ENCODE assay signal across 10 cellular contexts in the genomic region with DNA sequence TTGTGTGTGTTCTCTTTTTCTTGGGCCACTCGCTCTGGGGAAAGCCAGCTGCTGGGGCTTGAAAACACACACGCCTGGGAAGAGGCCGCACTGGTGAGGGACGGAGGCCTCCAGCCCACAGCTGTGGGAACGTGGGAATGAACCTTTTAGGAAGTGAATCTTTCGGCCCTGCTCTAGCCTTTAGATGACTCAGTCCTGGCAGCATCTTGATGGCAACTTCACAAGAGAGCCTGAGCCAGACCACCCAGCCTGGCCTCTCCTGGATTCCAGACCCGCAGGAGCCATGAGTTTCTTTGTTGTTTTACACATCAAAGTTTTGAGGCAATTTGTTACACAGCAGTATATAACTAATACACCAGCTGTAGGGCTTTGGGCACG. TPM values are rescaled to one million over a fixed set of nuclear protein-coding genes. Genes with fewer than 3 reads are reported as not detected.
A peak's percentile ranks its signal among the peaks of the same experiment; 100 is the strongest.
DNase-seq lines count a peak whose midpoint lies in the region; ATAC-seq and TF ChIP-seq lines count a peak whose summit lies in the region.
"Had no signal": no experiment of that assay in that cellular context is flagged by ENCODE, and none has a peak within 500 bp of the region (broad histone marks: within the 10 kb centered on the region; RNA-seq: fewer than 3 reads in every experiment).

No MANE protein-coding gene starts in this region.

- no peak for TF ChIP-seq POLR2A in right lobe of liver (IDR thresholded peaks at IDR 0.05)

- peak overlapping the region in 1 of 3 donors; percentile 28 for H3K27ac ChIP-seq in right lobe of liver
- peak overlapping the region in 1 of 2 donors; percentile 34 for H3K27ac ChIP-seq in tibial artery
- no peak overlapping the region for H3K27ac ChIP-seq in OCI-LY7 (ENCODE audit: low read depth, low read length, poor library complexity, severe bottlenecking)

- DNase-seq in activated CD4-positive, alpha-beta T cell treated with anti-CD3 and anti-CD28 coated beads, Interleukin-2, amount 10 ng/mL, durations not matched to agents 7 days and 5 days, result no peak
- DNase-seq in activated CD4-positive, alpha-beta T cell treated with anti-CD3 and anti-CD28 coated beads for 48 hours, result no peak
- DNase-seq in adipocyte (ENCODE audit: low read depth), result no peak
- peak; percentile 19 to 47 (median 42) for DNase-seq in right lobe of liver
- DNase-seq in tibial artery, result peak; percentile 66 to 79
- DNase-seq in OCI-LY7 (ENCODE audit: low spot score), result no peak
- DNase-seq in stimulated activated CD4-positive, alpha-beta T cell treated with anti-CD3 and anti-CD28 coated beads, Interleukin-2, amount 100 ng/mL, for 48 hours, result no peak
- DNase-seq: ACHN; NK-92 treated with Interleukin-12 subunit alpha and Interleukin-12 subunit beta, amount 100 ng/mL, for 24 hours had no signal

- 69% methylated on average over 5 of the region's 8 CpGs for WGBS in right lobe of liver (ENCODE audit: insufficient coverage, low coverage, low lambda C conversion rate, missing lambda C conversion rate)

- H3K9ac ChIP-seq in adipocyte (ENCODE audit: low read length), result peak overlapping the region; percentile 0

- H3K27me3 ChIP-seq in adipocyte (replicated peaks; ENCODE audit: control insufficient read depth, insufficient read depth, low read length) (no peaks in the 10 kb centered on the region), right lobe of liver (no peaks in the 10 kb centered on the region), tibial artery (no peaks in the 10 kb centered on the region)

- no peaks in the 10 kb centered on the region for H3K9me3 Mint-ChIP-seq in activated CD4-positive, alpha-beta T cell treated with anti-CD3 and anti-CD28 coated beads, Interleukin-2, amount 10 ng/mL, durations not matched to agents 7 days and 5 days

- H3K9me3 ChIP-seq in adipocyte (ENCODE audit: control insufficient read depth, low read length) (no peaks in the 10 kb centered on the region), right lobe of liver (no peaks in the 10 kb centered on the region), tibial artery (no peaks in the 10 kb centered on the region), OCI-LY7 (ENCODE audit: low read length) (no peaks in the 10 kb centered on the region)

- no peaks in the 10 kb centered on the region for H3K9me2 ChIP-seq in OCI-LY7 (ENCODE audit: insufficient read depth, low read length)

- H3K36me3 Mint-ChIP-seq in activated CD4-positive, alpha-beta T cell treated with anti-CD3 and anti-CD28 coated beads, Interleukin-2, amount 10 ng/mL, durations not matched to agents 7 days and 5 days (ENCODE audit: low read depth), result peaks cover 2% of the 10 kb centered on the region

- POLR2A ChIA-PET in activated CD4-positive, alpha-beta T cell treated with anti-CD3 and anti-CD28 coated beads, Interleukin-2, amount 10 ng/mL, durations not matched to agents 7 days and 5 days (lab: Charles Lee), result no interaction called here
- POLR2A ChIA-PET in OCI-LY7 (lab: Charles Lee), result no interaction called here

- BruUV-seq in OCI-LY7 (replicated peaks; lab: Mats Ljungman, UMichigan), result no TSS peak

- peaks cover 48% of the 10 kb centered on the region for H3K4me1 Mint-ChIP-seq in activated CD4-positive, alpha-beta T cell treated with anti-CD3 and anti-CD28 coated beads, Interleukin-2, amount 10 ng/mL, durations not matched to agents 7 days and 5 days

- peaks cover 36% of the 10 kb centered on the region for H3K4me1 ChIP-seq in adipocyte (ENCODE audit: control insufficient read depth, insufficient read depth, low read length)
- peaks cover 0 to 28% (median 11%) of the 10 kb centered on the region in 4 donors for H3K4me1 ChIP-seq in right lobe of liver
- H3K4me1 ChIP-seq in tibial artery, result peaks cover 0 to 43% (median 31%) of the 10 kb centered on the region in 4 donors
- H3K4me1 ChIP-seq in OCI-LY7 (ENCODE audit: insufficient read depth, low read length, poor library complexity, severe bottlenecking), result peaks cover 33% of the 10 kb centered on the region

- H3K4me3 Mint-ChIP-seq in activated CD4-positive, alpha-beta T cell treated with anti-CD3 and anti-CD28 coated beads, Interleukin-2, amount 10 ng/mL, durations not matched to agents 7 days and 5 days, result no peak overlapping the region

- H3K4me3 ChIP-seq in adipocyte (ENCODE audit: low read length) (no peak overlapping the region), right lobe of liver (no peak overlapping the region), tibial artery (no peak overlapping the region), OCI-LY7 (ENCODE audit: low read depth, low read length, poor library complexity, severe bottlenecking) (no peak overlapping the region)

- TF ChIP-seq CTCF in right lobe of liver (IDR thresholded peaks at IDR 0.05), result no peak
- no peak for TF ChIP-seq CTCF in tibial artery (IDR thresholded peaks at IDR 0.05)
- no peak for TF ChIP-seq CTCF in OCI-LY7 (conservative IDR thresholded peaks at IDR 0.05; ENCODE audit: low read length)

- intact Hi-C loops in right lobe of liver (cut with DNase I), result no loop called here
- intact Hi-C loops in tibial artery (cut with DNase I; ENCODE audit: low total_unique reads), result no loop called here
- intact Hi-C loops in OCI-LY7 (cut with micrococcal nuclease; ENCODE audit: unreplicated experiment), result loop anchor here (10.0 kb wide), 2 partner anchors 139 to 219 kb away; partner anchors contain the start of gene SRRM2

- no peak for ATAC-seq in right lobe of liver
- no peak for ATAC-seq in GM18511 (IDR thresholded peaks at IDR 0.05; ENCODE audit: unreplicated experiment)

- peaks cover 16% of the 10 kb centered on the region for H3K79me2 ChIP-seq in OCI-LY7 (ENCODE audit: insufficient read depth, low read depth, low read length)

- H3K36me3 ChIP-seq in adipocyte (ENCODE audit: control insufficient read depth, insufficient read depth, low read length, severe bottlenecking), result peaks cover 2% of the 10 kb centered on the region
- no peaks in the 10 kb centered on the region for H3K36me3 ChIP-seq in right lobe of liver
- peaks cover 0 to 5% (median 0%) of the 10 kb centered on the region in 3 donors for H3K36me3 ChIP-seq in tibial artery
- peaks cover 8% of the 10 kb centered on the region; the same call in 1 of the 2 replicates for H3K36me3 ChIP-seq in OCI-LY7 (ENCODE audit: insufficient read depth, low read length)

- CTCF ChIA-PET in activated CD4-positive, alpha-beta T cell treated with anti-CD3 and anti-CD28 coated beads, Interleukin-2, amount 10 ng/mL, durations not matched to agents 7 days and 5 days (lab: Charles Lee), result interaction anchor here (0.6 kb wide), 1 partner anchor 15 kb away, joined by 3 read pairs; no protein-coding TSS in a partner anchor
- CTCF ChIA-PET in OCI-LY7 (lab: Charles Lee; ENCODE audit: unreplicated experiment), result no interaction called here

- peak overlapping the region; percentile 68 for H3K27ac Mint-ChIP-seq in activated CD4-positive, alpha-beta T cell treated with anti-CD3 and anti-CD28 coated beads, Interleukin-2, amount 10 ng/mL, durations not matched to agents 7 days and 5 days

- 0 out of 2 replicates have a peak, but pooled peaks cover 6% of the 10 kb centered on the region for H4K20me1 ChIP-seq in OCI-LY7 (ENCODE audit: insufficient read depth, low read length)

- H3K27me3 Mint-ChIP-seq in activated CD4-positive, alpha-beta T cell treated with anti-CD3 and anti-CD28 coated beads, Interleukin-2, amount 10 ng/mL, durations not matched to agents 7 days and 5 days, result no peaks in the 10 kb centered on the region

- no peak overlapping the region for H2AFZ ChIP-seq in OCI-LY7 (ENCODE audit: low read length)

- no peak overlapping the region for H3K4me2 ChIP-seq in OCI-LY7 (ENCODE audit: low read length)

RNA-seq across cellular contexts. Expression of gene PDPK1, which starts 2.2 kb away (rescaled TPM):
- total RNA-seq in activated CD4-positive, alpha-beta T cell treated with anti-CD3 and anti-CD28 coated beads, Interleukin-2, amount 10 ng/mL, durations not matched to agents 7 days and 5 days, result 10 to 100 TPM; 43.3 to 46.1 TPM
- total RNA-seq in right lobe of liver (10 to 100 TPM; 20.7 to 28.3 (median 24.5) TPM), OCI-LY7 (2022) (38.3 and 40.6 TPM in 2 replicates)
- total RNA-seq in OCI-LY7 (2014; rRNA removed; shearing (Covaris generic)), result 11.7 and 14.4 TPM in 2 replicates

RNA-seq across cellular contexts. Expression of gene CEMP1, which starts 4.4 kb away (rescaled TPM):
- total RNA-seq in activated CD4-positive, alpha-beta T cell treated with anti-CD3 and anti-CD28 coated beads, Interleukin-2, amount 10 ng/mL, durations not matched to agents 7 days and 5 days, result under 1 TPM in 1 of 2 experiments, not detected in 1; 0.17 TPM
- under 1 TPM in 2 of 6 experiments, not detected in 4; 0.22 to 0.29 TPM for total RNA-seq in right lobe of liver
- 0.25 TPM in 1 of 2 replicates, not detected in the other for total RNA-seq in OCI-LY7 (2014; rRNA removed; shearing (Covaris generic))
- 0.35 and 0.55 TPM in 2 replicates for total RNA-seq in OCI-LY7 (2022)

RNA-seq across cellular contexts. Expression of gene AMDHD2, which starts 15.5 kb away (rescaled TPM):
- total RNA-seq in activated CD4-positive, alpha-beta T cell treated with anti-CD3 and anti-CD28 coated beads, Interleukin-2, amount 10 ng/mL, durations not matched to agents 7 days and 5 days, result 10 to 100 TPM; 45.8 to 60.7 TPM
- total RNA-seq in right lobe of liver (10 to 100 TPM; 12.3 to 24.9 (median 21.4) TPM), OCI-LY7 (2022) (47.1 and 59.7 TPM in 2 replicates)
- total RNA-seq in OCI-LY7 (2014; rRNA removed; shearing (Covaris generic)), result 48.4 and 51.8 TPM in 2 replicates

RNA-seq across cellular contexts. Expression of gene ATP6V0C, which starts 21.9 kb away (rescaled TPM):
- total RNA-seq in activated CD4-positive, alpha-beta T cell treated with anti-CD3 and anti-CD28 coated beads, Interleukin-2, amount 10 ng/mL, durations not matched to agents 7 days and 5 days, result 100 to 1,000 TPM; 103 to 111 TPM
- 100 to 1,000 TPM in 1 of 6 experiments, 10 to 100 TPM in 5; 71.5 to 100 (median 79.4) TPM for total RNA-seq in right lobe of liver
- total RNA-seq in OCI-LY7 (2014; rRNA removed; shearing (Covaris generic)), result 15.0 and 16.4 TPM in 2 replicates
- total RNA-seq in OCI-LY7 (2022), result 87.4 and 94.3 TPM in 2 replicates

Comparison
In these comparisons a context has a peak if more than half of its experiments do, and no peak if none do; other contexts are left out.
1. DNase-seq: peak in right lobe of liver (3 of 3) and tibial artery (2 of 2); none in activated CD4-positive, alpha-beta T cell treated with anti-CD3 and anti-CD28 coated beads, Interleukin-2, amount 10 ng/mL, durations not matched to agents 7 days and 5 days (single experiment), activated CD4-positive, alpha-beta T cell treated with anti-CD3 and anti-CD28 coated beads for 48 hours (single experiment), adipocyte (single experiment), OCI-LY7 (single experiment) and stimulated activated CD4-positive, alpha-beta T cell treated with anti-CD3 and anti-CD28 coated beads, Interleukin-2, amount 100 ng/mL, for 48 hours (0 of 2).